In genomic region chr1:201156346-201156745, GRCh38 we compare ENCODE assay signal across 23 cellular contexts. TPM values are rescaled to one million over a fixed set of nuclear protein-coding genes. Genes with fewer than 3 reads are reported as not detected.
DNase-seq lines count a peak whose midpoint lies in the region; ATAC-seq, FAIRE-seq and TF ChIP-seq lines count a peak whose summit lies in the region.
"Had no signal": no experiment of that assay in that cellular context is flagged by ENCODE, and none has a peak within 500 bp of the region (broad histone marks: within the 10 kb centered on the region; RNA-seq: fewer than 3 reads in every experiment).

No MANE protein-coding gene starts in this region.

- no peaks in the 10 kb centered on the region for H3K36me3 Mint-ChIP-seq in activated naive CD8-positive, alpha-beta T cell
- H3K36me3 Mint-ChIP-seq in activated naive CD8-positive, alpha-beta T cell treated with anti-CD3 and anti-CD28 coated beads for 36 hours, result peaks cover 1% of the 10 kb centered on the region
- H3K36me3 Mint-ChIP-seq in neural crest cell (ENCODE audit: low read depth), result no peaks in the 10 kb centered on the region

- no TSS peak for BruUV-seq in K562 (replicated peaks; lab: Mats Ljungman, UMichigan)

- CTCF ChIA-PET in K562 (lab: Yijun Ruan, JAX; ENCODE audit: low intra/inter-chr PET ratio), result no interaction called here

- in situ Hi-C loops in K562 (cut with MboI), result no loop called here

- H3K9me1 ChIP-seq in K562 (ENCODE audit: control insufficient read depth, insufficient read depth, low read length), result no peaks in the 10 kb centered on the region

- no peaks in the 10 kb centered on the region for H3K27me3 ChIP-seq in K562 (ENCODE audit: control insufficient read depth in 2 of 2, insufficient read depth in 2 of 2, low read length in 2 of 2)
- H3K27me3 ChIP-seq: BLaER1 had no signal

- H3K9me3 Mint-ChIP-seq in activated naive CD8-positive, alpha-beta T cell (ENCODE audit: low read depth), result no peaks in the 10 kb centered on the region
- H3K9me3 Mint-ChIP-seq in activated naive CD8-positive, alpha-beta T cell treated with anti-CD3 and anti-CD28 coated beads for 36 hours, result no peaks in the 10 kb centered on the region
- H3K9me3 Mint-ChIP-seq in neural crest cell, result no peaks in the 10 kb centered on the region
- H3K9me3 Mint-ChIP-seq: CD4-positive, alpha-beta memory T cell; H9 had no signal

- no peak overlapping the region for H3K27ac Mint-ChIP-seq in activated naive CD8-positive, alpha-beta T cell
- no peak overlapping the region for H3K27ac Mint-ChIP-seq in activated naive CD8-positive, alpha-beta T cell treated with anti-CD3 and anti-CD28 coated beads for 36 hours
- H3K27ac Mint-ChIP-seq in neural crest cell (ENCODE audit: unreplicated experiment), result no peak overlapping the region
- H3K27ac Mint-ChIP-seq: CD4-positive, alpha-beta memory T cell; H9 had no signal

- peak overlapping the region; percentile 12 for H3K4me3 Mint-ChIP-seq in activated naive CD8-positive, alpha-beta T cell
- H3K4me3 Mint-ChIP-seq in activated naive CD8-positive, alpha-beta T cell treated with anti-CD3 and anti-CD28 coated beads for 36 hours, result no peak overlapping the region
- H3K4me3 Mint-ChIP-seq in neural crest cell, result peak overlapping the region; percentile 22
- H3K4me3 Mint-ChIP-seq: H9 had no signal

- POLR2A ChIA-PET in K562 (lab: Yijun Ruan, JAX), result interaction anchor here (0.9 to 9.8 kb wide), 2 partner anchors 10 to 12 kb away, joined by 3 to 121 read pairs; no protein-coding TSS in a partner anchor

- H3K4me1 ChIP-seq in K562 (replicated peaks in 1 of 2; ENCODE audit: control insufficient read depth in 2 of 2, insufficient read depth in 2 of 2, low read length in 2 of 2), result peaks cover 13 to 25% of the 10 kb centered on the region in 2 experiments

- H3K9ac ChIP-seq in K562 (ENCODE audit: insufficient read depth in 1 of 2, low read depth in 2 of 2, low read length in 2 of 2), result no peak overlapping the region
- H3K9ac ChIP-seq: BLaER1 had no signal

- H3K4me3 ChIP-seq in K562, result no peak overlapping the region
- H3K4me3 ChIP-seq: BLaER1 had no signal

- intact Hi-C loops in K562 (cut with micrococcal nuclease), result no loop called here

- TF ChIP-seq POLR2A in K562 (conservative IDR thresholded peaks at IDR 0.05) (no peak), GM12891 (IDR thresholded peaks at IDR 0.05; ENCODE audit: low read depth, low read length) (no peak)

- H4K20me1 ChIP-seq in K562 (replicated peaks; ENCODE audit: control insufficient read depth, insufficient read depth, low read length), result no peaks in the 10 kb centered on the region

- H3K79me2 ChIP-seq in K562 (ENCODE audit: control insufficient read depth, insufficient read depth, low read length), result peaks cover 12% of the 10 kb centered on the region; the same call in 2 of the 3 replicates

- 31% methylated on average over 3 of the region's 3 CpGs for WGBS in K562 (ENCODE audit: insufficient coverage, low coverage, missing lambda C conversion rate)

- peak overlapping the region; percentile 61; the same call in 1 of the 2 replicates for H2AFZ ChIP-seq in K562 (ENCODE audit: low read depth, low read length)

- ATAC-seq in K562 (no peak), HG03095 (IDR thresholded peaks at IDR 0.05; ENCODE audit: unreplicated experiment) (no peak)

- no peak for TF ChIP-seq CTCF in K562 (IDR thresholded peaks at IDR 0.05 in 2 of 3, conservative IDR thresholded peaks at IDR 0.05 in 1 of 3; ENCODE audit: insufficient read depth in 2 of 3, low read depth in 1 of 3, low read length in 3 of 3)
- no peak for TF ChIP-seq CTCF in neural crest cell (conservative IDR thresholded peaks at IDR 0.05)

- H3K36me3 ChIP-seq in K562 (ENCODE audit: control insufficient read depth, insufficient read depth, low read length), result peaks cover 15% of the 10 kb centered on the region

- FAIRE-seq in K562 (lab: Jason Lieb, UNC) (no peak), GM12891 (lab: Jason Lieb, UNC) (no peak)
- FAIRE-seq: D721Med, G401.6, GM12892 had no signal

- H3K27ac ChIP-seq in K562 (ENCODE audit: extremely low read depth, low read depth, low read length), result no peak overlapping the region
- H3K27ac ChIP-seq: BLaER1 had no signal

- no peak for DNase-seq in activated naive CD8-positive, alpha-beta T cell treated with anti-CD3 and anti-CD28 coated beads for 36 hours
- no peak for DNase-seq in K562 (ENCODE audit: extremely low read depth in 1 of 4, low spot score in 3 of 4)
- DNase-seq in neural crest cell (ENCODE audit: low read depth, low spot score), result no peak
- no peak for DNase-seq in GM12891 (ENCODE audit: insufficient read length, low spot score)
- no peak for DNase-seq in HPDE6-E6E7 (ENCODE audit: extremely low spot score)
- DNase-seq: 8988T; AML-193; CD4-positive, alpha-beta memory T cell; COR-L47; DMS153; DMS79 treated with DMSO at 0.1 percent for 48 hours; EL; GOT3; H9; IMR-90; KG1 had no signal

- H3K9me3 ChIP-seq in K562 (replicated peaks; ENCODE audit: control insufficient read depth, insufficient read depth, low read depth, low read length), result no peaks in the 10 kb centered on the region

- peaks cover 18% of the 10 kb centered on the region for H3K27me3 Mint-ChIP-seq in activated naive CD8-positive, alpha-beta T cell
- peaks cover 15% of the 10 kb centered on the region for H3K27me3 Mint-ChIP-seq in activated naive CD8-positive, alpha-beta T cell treated with anti-CD3 and anti-CD28 coated beads for 36 hours
- H3K27me3 Mint-ChIP-seq in neural crest cell (ENCODE audit: low read depth), result no peaks in the 10 kb centered on the region

- TF ChIP-seq RAD21 in K562 (CRISPR knock-in tag; conservative IDR thresholded peaks at IDR 0.05 in 1 of 2, IDR thresholded peaks at IDR 0.05 in 1 of 2), result no peak

- peaks cover 19% of the 10 kb centered on the region for H3K4me1 Mint-ChIP-seq in activated naive CD8-positive, alpha-beta T cell (ENCODE audit: low read depth)
- H3K4me1 Mint-ChIP-seq in activated naive CD8-positive, alpha-beta T cell treated with anti-CD3 and anti-CD28 coated beads for 36 hours, result peaks cover 17% of the 10 kb centered on the region
- peaks cover 20% of the 10 kb centered on the region for H3K4me1 Mint-ChIP-seq in neural crest cell

- H3K4me2 ChIP-seq in K562 (ENCODE audit: insufficient read depth, low read length), result no peak overlapping the region
- H3K4me2 ChIP-seq: BLaER1 had no signal

- TF ChIP-seq EP300 in K562 (IDR thresholded peaks at IDR 0.05; ENCODE audit: low read length), result no peak

RNA-seq across cellular contexts. Expression of gene TMEM9, which starts 2.1 kb away (rescaled TPM):
- total RNA-seq in activated naive CD8-positive, alpha-beta T cell treated with anti-CD3 and anti-CD28 coated beads for 36 hours, result 10 to 100 TPM; 28.2 to 29.8 TPM
- total RNA-seq in K562 (2011; cell fraction: chromatin; rRNA removed; ENCODE audit: low replicate concordance), result 56.7 and 115 TPM in 2 replicates
- total RNA-seq in K562 (2011; cell fraction: nucleolus; rRNA removed), result 158 and 181 TPM in 2 replicates
- 137 and 141 TPM in 2 replicates for total RNA-seq in K562 (2011; cell fraction: nucleoplasm; rRNA removed)
- total RNA-seq in K562 (2014; rRNA removed) (79.3 and 118 TPM in 2 replicates), K562 (2014; rRNA removed; fragmentation: Illumina TruSeq; extraction: Trizol) (25.4 and 30.4 TPM in 2 replicates), K562 (2015; rRNA removed; fragmentation: Illumina TruSeq; extraction: Trizol) (30.6 and 31.5 TPM in 2 replicates), K562 (2021) (72.4 and 80.7 TPM in 2 replicates), neural crest cell (78.1 and 89.4 TPM in 2 replicates)
- polyA plus RNA-seq in K562 (2011; rRNA removed) (107 and 195 TPM in 2 replicates), K562 (2014; fragmentation: Illumina TruSeq; extraction: Trizol) (38.7 and 52.1 TPM in 2 replicates), K562 (2014; fragmentation: Nextera tagmentation; extraction: Ambion mirVana) (10 to 100 TPM; 42.4 to 86.2 TPM), K562 (2014; rRNA removed) (67.6 and 90.2 TPM in 2 replicates)
- 148 and 167 TPM in 2 replicates for polyA plus RNA-seq in K562 (2011; cell fraction: cytosol; rRNA removed)
- polyA plus RNA-seq in K562 (2011; cell fraction: nucleus; rRNA removed), result 145 and 201 TPM in 2 replicates
- polyA plus RNA-seq in K562 (2012), result 64.1 and 120 TPM in 2 replicates
- 56.2 and 56.5 TPM in 2 replicates for polyA minus RNA-seq in K562 (2011; rRNA and poly(A)+ RNA removed)
- polyA minus RNA-seq in K562 (2011; cell fraction: cytosol; rRNA and poly(A)+ RNA removed), result 30.3 and 38.0 TPM in 2 replicates
- polyA minus RNA-seq in K562 (2011; cell fraction: nucleus; rRNA and poly(A)+ RNA removed), result 14.8 and 29.9 TPM in 2 replicates
- 29.8 TPM for polyA plus RNA-seq in GM12891 (2012; ENCODE audit: low read depth, missing spikeins)

RNA-seq across cellular contexts. Expression of gene ASCL5, which starts 29.4 kb away (rescaled TPM):
- total RNA-seq in activated naive CD8-positive, alpha-beta T cell treated with anti-CD3 and anti-CD28 coated beads for 36 hours, result under 1 TPM; 0.30 to 0.35 TPM
- not detected in 2 replicates for total RNA-seq in K562 (2011; cell fraction: chromatin; rRNA removed; ENCODE audit: low replicate concordance)
- not detected in 2 replicates for total RNA-seq in K562 (2011; cell fraction: nucleolus; rRNA removed)
- not detected in 2 replicates for total RNA-seq in K562 (2011; cell fraction: nucleoplasm; rRNA removed)
- total RNA-seq in K562 (2014; rRNA removed) (0.09 TPM in 1 of 2 replicates, not detected in the other), K562 (2014; rRNA removed; fragmentation: Illumina TruSeq; extraction: Trizol) (not detected in 2 replicates), K562 (2015; rRNA removed; fragmentation: Illumina TruSeq; extraction: Trizol) (not detected in 2 replicates), K562 (2021) (not detected in 2 replicates), neural crest cell (not detected in 2 replicates)
- polyA plus RNA-seq in K562 (2011; rRNA removed) (not detected in 2 replicates), K562 (2014; fragmentation: Illumina TruSeq; extraction: Trizol) (not detected in 2 replicates), K562 (2014; fragmentation: Nextera tagmentation; extraction: Ambion mirVana) (not detected), K562 (2014; rRNA removed) (not detected in 2 replicates)
- not detected in 2 replicates for polyA plus RNA-seq in K562 (2011; cell fraction: cytosol; rRNA removed)
- polyA plus RNA-seq in K562 (2011; cell fraction: nucleus; rRNA removed), result not detected in 2 replicates
- not detected in 2 replicates for polyA plus RNA-seq in K562 (2012)
- polyA minus RNA-seq in K562 (2011; rRNA and poly(A)+ RNA removed), result not detected in 2 replicates
- polyA minus RNA-seq in K562 (2011; cell fraction: cytosol; rRNA and poly(A)+ RNA removed), result not detected in 2 replicates
- not detected in 2 replicates for polyA minus RNA-seq in K562 (2011; cell fraction: nucleus; rRNA and poly(A)+ RNA removed)
- polyA plus RNA-seq in GM12891 (2012; ENCODE audit: low read depth, missing spikeins), result not detected
- total RNA-seq: HT-29, IMR-90 had no signal
- polyA plus RNA-seq: CD4-positive, alpha-beta memory T cell; IMR-90 had no signal

RNA-seq across cellular contexts. Expression of gene IGFN1, which starts 34.3 kb away (rescaled TPM):
- total RNA-seq in activated naive CD8-positive, alpha-beta T cell treated with anti-CD3 and anti-CD28 coated beads for 36 hours, result not detected
- total RNA-seq in K562 (2011; cell fraction: chromatin; rRNA removed; ENCODE audit: low replicate concordance), result 0.05 and 0.16 TPM in 2 replicates
- total RNA-seq in K562 (2011; cell fraction: nucleolus; rRNA removed), result not detected in 2 replicates
- not detected in 2 replicates for total RNA-seq in K562 (2011; cell fraction: nucleoplasm; rRNA removed)
- total RNA-seq in K562 (2014; rRNA removed) (not detected in 2 replicates), K562 (2014; rRNA removed; fragmentation: Illumina TruSeq; extraction: Trizol) (not detected in 2 replicates), K562 (2015; rRNA removed; fragmentation: Illumina TruSeq; extraction: Trizol) (not detected in 2 replicates), K562 (2021) (not detected in 2 replicates), neural crest cell (not detected in 2 replicates)
- polyA plus RNA-seq in K562 (2011; rRNA removed) (not detected in 2 replicates), K562 (2014; fragmentation: Illumina TruSeq; extraction: Trizol) (not detected in 2 replicates), K562 (2014; fragmentation: Nextera tagmentation; extraction: Ambion mirVana) (not detected), K562 (2014; rRNA removed) (0.04 TPM in 1 of 2 replicates, not detected in the other)
- polyA plus RNA-seq in K562 (2011; cell fraction: cytosol; rRNA removed), result not detected in 2 replicates
- 0.06 TPM in 1 of 2 replicates, not detected in the other for polyA plus RNA-seq in K562 (2011; cell fraction: nucleus; rRNA removed)
- 0.03 and 0.17 TPM in 2 replicates for polyA plus RNA-seq in K562 (2012)
- not detected in 2 replicates for polyA minus RNA-seq in K562 (2011; rRNA and poly(A)+ RNA removed)
- polyA minus RNA-seq in K562 (2011; cell fraction: cytosol; rRNA and poly(A)+ RNA removed), result not detected in 2 replicates
- 0.11 TPM in 1 of 2 replicates, not detected in the other for polyA minus RNA-seq in K562 (2011; cell fraction: nucleus; rRNA and poly(A)+ RNA removed)
- not detected for polyA plus RNA-seq in GM12891 (2012; ENCODE audit: low read depth, missing spikeins)
- total RNA-seq: CD4-positive, alpha-beta memory T cell; H9; IMR-90 had no signal
- polyA plus RNA-seq: CD4-positive, alpha-beta memory T cell had no signal

RNA-seq across cellular contexts. Expression of gene CACNA1S, which starts 44.1 kb away (rescaled TPM):
- total RNA-seq in activated naive CD8-positive, alpha-beta T cell treated with anti-CD3 and anti-CD28 coated beads for 36 hours, result not detected
- total RNA-seq in K562 (2011; cell fraction: chromatin; rRNA removed; ENCODE audit: low replicate concordance), result not detected in 2 replicates
- not detected in 2 replicates for total RNA-seq in K562 (2011; cell fraction: nucleolus; rRNA removed)
- not detected in 2 replicates for total RNA-seq in K562 (2011; cell fraction: nucleoplasm; rRNA removed)
- total RNA-seq in K562 (2014; rRNA removed) (not detected in 2 replicates), K562 (2014; rRNA removed; fragmentation: Illumina TruSeq; extraction: Trizol) (not detected in 2 replicates), K562 (2015; rRNA removed; fragmentation: Illumina TruSeq; extraction: Trizol) (not detected in 2 replicates), K562 (2021) (not detected in 2 replicates), neural crest cell (0.07 TPM in 2 replicates)
- polyA plus RNA-seq in K562 (2011; rRNA removed) (not detected in 2 replicates), K562 (2014; fragmentation: Illumina TruSeq; extraction: Trizol) (not detected in 2 replicates), K562 (2014; fragmentation: Nextera tagmentation; extraction: Ambion mirVana) (not detected), K562 (2014; rRNA removed) (not detected in 2 replicates)
- polyA plus RNA-seq in K562 (2011; cell fraction: cytosol; rRNA removed), result not detected in 2 replicates
- polyA plus RNA-seq in K562 (2011; cell fraction: nucleus; rRNA removed), result not detected in 2 replicates
- polyA plus RNA-seq in K562 (2012), result 0.01 TPM in 1 of 2 replicates, not detected in the other
- polyA minus RNA-seq in K562 (2011; rRNA and poly(A)+ RNA removed), result not detected in 2 replicates
- polyA minus RNA-seq in K562 (2011; cell fraction: cytosol; rRNA and poly(A)+ RNA removed), result not detected in 2 replicates
- not detected in 2 replicates for polyA minus RNA-seq in K562 (2011; cell fraction: nucleus; rRNA and poly(A)+ RNA removed)
- not detected for polyA plus RNA-seq in GM12891 (2012; ENCODE audit: low read depth, missing spikeins)
- total RNA-seq: CD4-positive, alpha-beta memory T cell; H9; HT-29; IMR-90 had no signal
- polyA plus RNA-seq: CD4-positive, alpha-beta memory T cell; IMR-90 had no signal
